20 cellular contexts compared by ENCODE assay signal in genomic region chrX:133516691-133517090, GRCh38.
"Had no signal": no experiment of that assay in that cellular context is flagged by ENCODE, and none has a peak within 500 bp of the region (broad histone marks: within the 10 kb centered on the region; RNA-seq: fewer than 3 reads in every experiment).

No MANE protein-coding gene starts in this region.

- H3K36me3 Mint-ChIP-seq: activated CD4-positive, alpha-beta memory T cell treated with anti-CD3 and anti-CD28 coated beads for 36 hours; activated naive CD8-positive, alpha-beta T cell treated with anti-CD3 and anti-CD28 coated beads for 36 hours; T-cell had no signal

- H3K27me3 ChIP-seq: esophagus muscularis mucosa, upper lobe of left lung had no signal

- ATAC-seq: lower lobe of right lung; mucosa of descending colon; stimulated activated naive CD8-positive, alpha-beta T cell treated with anti-CD3 and anti-CD28 coated beads, Interleukin-15, Interleukin-2, amounts not matched to agents 100 U/mL and 50 U/mL, for 24 hours; T-cell had no signal

- H3K9me3 Mint-ChIP-seq: activated CD4-positive, alpha-beta memory T cell treated with anti-CD3 and anti-CD28 coated beads for 36 hours; activated naive CD8-positive, alpha-beta T cell treated with anti-CD3 and anti-CD28 coated beads for 36 hours; T-cell; T-helper 2 cell treated with Interferon-gamma antibody and Interleukin-4, amounts not matched to agents 5 μg/mL and 100 μg/mL, for 36 hours had no signal

- H3K27me3 Mint-ChIP-seq: activated CD4-positive, alpha-beta memory T cell treated with anti-CD3 and anti-CD28 coated beads for 36 hours; activated naive CD8-positive, alpha-beta T cell treated with anti-CD3 and anti-CD28 coated beads for 36 hours had no signal

- H3K4me3 Mint-ChIP-seq: activated CD4-positive, alpha-beta memory T cell treated with anti-CD3 and anti-CD28 coated beads for 36 hours; activated naive CD8-positive, alpha-beta T cell treated with anti-CD3 and anti-CD28 coated beads for 36 hours; nephron progenitor cell; T-cell; T-helper 2 cell treated with Interferon-gamma antibody and Interleukin-4, amounts not matched to agents 5 μg/mL and 100 μg/mL, for 36 hours had no signal

- H3K4me3 ChIP-seq: coronary artery, esophagus muscularis mucosa, lower lobe of right lung, mucosa of descending colon, upper lobe of left lung had no signal

- H3K4me1 ChIP-seq: lower lobe of right lung, parathyroid adenoma, upper lobe of left lung had no signal

- H3K27ac Mint-ChIP-seq: activated CD4-positive, alpha-beta memory T cell treated with anti-CD3 and anti-CD28 coated beads for 36 hours; activated naive CD8-positive, alpha-beta T cell treated with anti-CD3 and anti-CD28 coated beads for 36 hours; nephron progenitor cell; T-cell; T-helper 2 cell treated with Interferon-gamma antibody and Interleukin-4, amounts not matched to agents 5 μg/mL and 100 μg/mL, for 36 hours had no signal

- H3K27ac ChIP-seq: coronary artery, esophagus muscularis mucosa, lower lobe of right lung, parathyroid adenoma, upper lobe of left lung had no signal

- H3K4me1 Mint-ChIP-seq: activated naive CD8-positive, alpha-beta T cell treated with anti-CD3 and anti-CD28 coated beads for 36 hours; T-cell had no signal

- DNase-seq: activated CD4-positive, alpha-beta memory T cell treated with anti-CD3 and anti-CD28 coated beads for 36 hours; activated CD4-positive, alpha-beta T cell treated with anti-CD3 and anti-CD28 coated beads for 48 hours; activated CD4-positive, CD25-positive, alpha-beta regulatory T cell; activated naive CD4-positive, alpha-beta T cell treated with Interleukin-2 at 50 U/mL for 16 hours; activated naive CD8-positive, alpha-beta T cell treated with anti-CD3 and anti-CD28 coated beads for 36 hours; activated T-cell treated with anti-CD3 and anti-CD28 coated beads, Interleukin-2, amount 50 U/mL, for 48 hours; amygdala; foreskin fibroblast; lower lobe of right lung; mesendoderm; mucosa of descending colon; nephron progenitor cell; stimulated activated CD4-positive, alpha-beta T cell treated with anti-CD3 and anti-CD28 coated beads, Interleukin-4, amount 100 ng/mL, for 24 hours; stimulated activated naive CD8-positive, alpha-beta T cell treated with anti-CD3 and anti-CD28 coated beads, Interleukin-15, Interleukin-2, amounts not matched to agents 100 U/mL and 50 U/mL, for 24 hours; T-cell; upper lobe of left lung had no signal

- H3K9me3 ChIP-seq: esophagus muscularis mucosa, lower lobe of right lung, mucosa of descending colon, upper lobe of left lung had no signal

- H3K36me3 ChIP-seq: esophagus muscularis mucosa, lower lobe of right lung, upper lobe of left lung had no signal
